ENCODE assay signal across 11 cellular contexts in the genomic region with DNA sequence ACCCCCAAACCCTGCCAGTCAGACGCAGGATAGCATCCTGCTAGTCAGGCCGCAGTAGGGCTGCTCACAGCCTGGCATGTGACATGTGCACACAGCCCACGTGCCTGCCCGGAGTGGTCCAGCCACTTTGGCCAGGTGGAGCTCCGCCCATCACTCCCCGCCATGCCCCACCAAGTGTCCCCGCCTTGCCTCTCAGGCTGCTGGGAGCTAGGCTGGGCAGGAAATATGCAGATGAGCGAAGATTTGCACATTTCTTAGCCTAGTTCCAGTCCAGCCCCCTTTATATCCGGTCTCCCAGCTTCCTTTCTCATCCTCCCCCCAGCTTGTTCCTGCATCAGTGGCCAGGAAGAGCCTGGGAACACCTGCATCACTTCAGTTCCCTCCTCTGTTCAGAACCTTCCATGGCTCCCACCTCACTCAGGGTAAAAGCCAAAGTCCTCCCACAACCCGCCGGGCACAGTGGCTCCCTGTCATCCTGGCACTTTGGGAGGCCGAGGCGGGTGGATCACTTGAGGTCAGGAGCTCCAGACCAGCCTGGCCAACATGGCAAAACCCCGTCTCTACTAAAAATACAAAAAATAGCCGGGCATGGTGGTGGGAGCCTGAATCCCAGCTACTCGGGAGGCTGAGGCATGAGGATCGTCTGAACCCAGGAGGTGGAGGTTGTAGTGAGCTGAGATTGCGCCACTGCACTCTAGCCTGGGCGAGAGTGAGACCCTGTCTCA. TPM values are rescaled to one million over a fixed set of nuclear protein-coding genes. Genes with fewer than 3 reads are reported as not detected.
DNase-seq lines count a peak whose midpoint lies in the region; ATAC-seq and TF ChIP-seq lines count a peak whose summit lies in the region.
"Had no signal": no experiment of that assay in that cellular context is flagged by ENCODE, and none has a peak within 500 bp of the region (broad histone marks: within the 10 kb centered on the region; RNA-seq: fewer than 3 reads in every experiment).

No MANE protein-coding gene starts in this region.

- no peak overlapping the region for H3K27ac Mint-ChIP-seq in activated CD4-positive, alpha-beta T cell treated with anti-CD3 and anti-CD28 coated beads, Interleukin-2, amount 10 ng/mL, durations not matched to agents 24 days and 14 days
- H3K27ac Mint-ChIP-seq: stimulated activated memory B cell treated with anti-CD40 and anti-IgM and Interleukin-4, amounts not matched to agents 10 μg/mL and 1 μg/mL and 100 μg/mL, for 72 hours had no signal

- DNase-seq in HK-2 (ENCODE audit: unreplicated experiment) (peak; percentile 65), breast epithelium (ENCODE audit: low spot score in 2 of 2) (peak in 1 of 2 donors; percentile 75), left lobe of liver (ENCODE audit: low spot score) (no peak), suprapubic skin (ENCODE audit: low spot score in 2 of 2) (peak in 1 of 2 donors; percentile 70), G401 (ENCODE audit: low spot score) (no peak)
- no peak for DNase-seq in activated CD4-positive, alpha-beta T cell treated with anti-CD3 and anti-CD28 coated beads, Interleukin-2, amount 10 ng/mL, durations not matched to agents 24 days and 14 days
- DNase-seq: activated CD8-positive, alpha-beta memory T cell treated with anti-CD3 and anti-CD28 coated beads, Interleukin-2, amount 50 U/mL, for 48 hours; NCI-H1436 had no signal

- H3K27ac ChIP-seq in breast epithelium = peak overlapping the region; percentile 48 to 71
- peak overlapping the region; percentile 78 for H3K27ac ChIP-seq in suprapubic skin

- no peak overlapping the region for H3K4me3 Mint-ChIP-seq in activated CD4-positive, alpha-beta T cell treated with anti-CD3 and anti-CD28 coated beads, Interleukin-2, amount 10 ng/mL, durations not matched to agents 24 days and 14 days

- H3K27me3 Mint-ChIP-seq in activated CD4-positive, alpha-beta T cell treated with anti-CD3 and anti-CD28 coated beads, Interleukin-2, amount 10 ng/mL, durations not matched to agents 24 days and 14 days = peaks cover 67% of the 10 kb centered on the region

- no peaks in the 10 kb centered on the region for H3K9me3 ChIP-seq in breast epithelium
- no peaks in the 10 kb centered on the region for H3K9me3 ChIP-seq in suprapubic skin

- intact Hi-C loops in breast epithelium (cut with DNase I; ENCODE audit: low total_unique reads) = no loop called here
- intact Hi-C loops in activated CD4-positive, alpha-beta T cell treated with anti-CD3 and anti-CD28 coated beads, Interleukin-2, amount 10 ng/mL, durations not matched to agents 24 days and 14 days (cut with micrococcal nuclease) = no loop called here

- no peak for TF ChIP-seq EP300 in suprapubic skin (IDR thresholded peaks at IDR 0.05)

- in situ Hi-C loops in G401 (cut with HindIII; ENCODE audit: low sequenced_read_pairs) = no loop called here

- no peaks in the 10 kb centered on the region for H3K9me3 Mint-ChIP-seq in activated CD4-positive, alpha-beta T cell treated with anti-CD3 and anti-CD28 coated beads, Interleukin-2, amount 10 ng/mL, durations not matched to agents 24 days and 14 days
- H3K9me3 Mint-ChIP-seq: stimulated activated memory B cell treated with anti-CD40 and anti-IgM and Interleukin-4, amounts not matched to agents 10 μg/mL and 1 μg/mL and 100 μg/mL, for 72 hours had no signal

- no peaks in the 10 kb centered on the region for H3K27me3 ChIP-seq in breast epithelium
- no peaks in the 10 kb centered on the region for H3K27me3 ChIP-seq in suprapubic skin

- no peaks in the 10 kb centered on the region for H3K36me3 Mint-ChIP-seq in activated CD4-positive, alpha-beta T cell treated with anti-CD3 and anti-CD28 coated beads, Interleukin-2, amount 10 ng/mL, durations not matched to agents 24 days and 14 days (ENCODE audit: low read depth)
- H3K36me3 Mint-ChIP-seq: stimulated activated memory B cell treated with anti-CD40 and anti-IgM and Interleukin-4, amounts not matched to agents 10 μg/mL and 1 μg/mL and 100 μg/mL, for 72 hours had no signal

- H3K36me3 ChIP-seq in breast epithelium (no peaks in the 10 kb centered on the region), suprapubic skin (no peaks in the 10 kb centered on the region)

- H3K4me1 Mint-ChIP-seq in activated CD4-positive, alpha-beta T cell treated with anti-CD3 and anti-CD28 coated beads, Interleukin-2, amount 10 ng/mL, durations not matched to agents 24 days and 14 days = peaks cover 6% of the 10 kb centered on the region

- no peak for TF ChIP-seq POLR2A in breast epithelium (IDR thresholded peaks at IDR 0.05)
- TF ChIP-seq POLR2A in suprapubic skin (IDR thresholded peaks at IDR 0.05) = no peak

- 61% methylated on average over 17 of the region's 19 CpGs for WGBS in suprapubic skin

- TF ChIP-seq CTCF in breast epithelium (IDR thresholded peaks at IDR 0.05) (no peak), suprapubic skin (IDR thresholded peaks at IDR 0.05) (no peak)

- H3K4me3 ChIP-seq in breast epithelium (no peak overlapping the region), suprapubic skin (no peak overlapping the region)

- H3K4me1 ChIP-seq in breast epithelium (peaks cover 0 to 5% of the 10 kb centered on the region in 2 donors), suprapubic skin (peaks cover 47% of the 10 kb centered on the region)

- ATAC-seq in left lobe of liver = peak; percentile 40
- ATAC-seq in HG02981 (IDR thresholded peaks at IDR 0.05; ENCODE audit: unreplicated experiment) = no peak
- ATAC-seq: stimulated activated memory B cell treated with anti-CD40 and anti-IgM and Interleukin-4, amounts not matched to agents 10 μg/mL and 1 μg/mL and 100 μg/mL, for 72 hours had no signal

RNA-seq across cellular contexts. Expression of a gene that starts 2.3 kb away (rescaled TPM):
- total RNA-seq in breast epithelium (10 to 100 TPM; 20.9 to 59.3 (median 49.6) TPM), left lobe of liver (30.0 TPM), suprapubic skin (100 to 1,000 TPM in 2 of 4 donors, 10 to 100 TPM in 2; 69.7 to 188 (median 98.3) TPM)
- 12.2 and 23.6 TPM in 2 replicates for total RNA-seq in G401 (2014; rRNA removed; shearing (Covaris generic))
- 1.2 and 2.2 TPM in 2 replicates for total RNA-seq in activated CD4-positive, alpha-beta T cell treated with anti-CD3 and anti-CD28 coated beads, Interleukin-2, amount 10 ng/mL, durations not matched to agents 24 days and 14 days

RNA-seq across cellular contexts. Expression of a gene that starts 25.2 kb away (rescaled TPM):
- 10 to 100 TPM in 1 of 3 donors, under 1 TPM in 1, not detected in 1; 0.44 to 17.9 TPM for total RNA-seq in breast epithelium
- total RNA-seq in left lobe of liver = 202 TPM
- not detected for total RNA-seq in suprapubic skin
- total RNA-seq in G401 (2014; rRNA removed; shearing (Covaris generic)) = not detected in 2 replicates
- total RNA-seq in activated CD4-positive, alpha-beta T cell treated with anti-CD3 and anti-CD28 coated beads, Interleukin-2, amount 10 ng/mL, durations not matched to agents 24 days and 14 days = not detected in 2 replicates

RNA-seq across cellular contexts. Expression of a gene that starts 31.3 kb away (rescaled TPM):
- total RNA-seq in breast epithelium = not detected
- not detected for total RNA-seq in left lobe of liver
- total RNA-seq in suprapubic skin = not detected
- total RNA-seq in G401 (2014; rRNA removed; shearing (Covaris generic)) = not detected in 2 replicates
- not detected in 2 replicates for total RNA-seq in activated CD4-positive, alpha-beta T cell treated with anti-CD3 and anti-CD28 coated beads, Interleukin-2, amount 10 ng/mL, durations not matched to agents 24 days and 14 days
- total RNA-seq: skeletal muscle tissue had no signal

Comparison
In these comparisons a context has a peak if more than half of its experiments do, and no peak if none do; other contexts are left out.
1. RNA of a gene that starts 25.2 kb away (total RNA-seq): 202 TPM in left lobe of liver (single experiment); 0.44 to 17.9 TPM in breast epithelium, not detected in suprapubic skin, not detected in G401 and not detected in activated CD4-positive, alpha-beta T cell treated with anti-CD3 and anti-CD28 coated beads, Interleukin-2, amount 10 ng/mL, durations not matched to agents 24 days and 14 days; every median in the first group is over 10 times any median in the second.